In the genomic region with DNA sequence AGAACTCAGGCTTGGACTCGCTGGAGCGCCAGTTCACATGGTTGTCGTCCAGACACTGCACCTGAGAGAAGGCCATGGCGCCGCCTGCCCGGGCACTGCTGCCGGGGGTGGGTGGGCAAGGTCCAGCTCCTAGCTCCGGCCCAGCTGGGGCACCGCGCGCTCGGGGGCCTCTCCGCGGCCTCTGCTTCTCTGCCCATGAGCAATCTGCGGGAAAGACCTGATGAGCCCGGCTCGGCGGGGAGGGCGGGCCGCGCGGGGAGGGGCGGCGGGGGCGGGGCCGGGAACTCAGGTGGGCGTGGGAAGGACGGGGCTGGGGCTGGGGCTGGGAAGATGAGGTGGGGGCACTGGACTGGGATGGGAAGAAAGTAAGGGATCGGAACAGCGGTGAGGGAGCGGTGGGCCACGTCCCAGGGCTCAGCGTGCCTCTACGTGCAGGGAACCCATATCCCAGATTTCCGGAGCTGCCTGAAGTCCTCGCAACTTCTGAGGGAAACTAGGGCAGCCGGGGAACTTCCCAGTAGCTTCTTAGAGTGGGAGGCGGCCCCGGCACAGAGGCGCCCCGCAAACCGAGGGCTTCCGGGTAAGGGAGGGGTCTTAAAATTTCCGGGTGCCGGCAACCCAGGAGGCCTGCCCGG, we compare ENCODE assay signal across 8 cellular contexts. TPM values are rescaled to one million over a fixed set of nuclear protein-coding genes. Genes with fewer than 3 reads are reported as not detected.
DNase-seq lines count a peak whose midpoint lies in the region; ATAC-seq and TF ChIP-seq lines count a peak whose summit lies in the region.

No MANE protein-coding gene starts in this region.

- no peaks in the 10 kb centered on the region for H3K27me3 ChIP-seq in endocrine pancreas (ENCODE audit: control insufficient read depth, insufficient read depth, low read length)
- no peaks in the 10 kb centered on the region for H3K27me3 ChIP-seq in naive thymus-derived CD4-positive, alpha-beta T cell (ENCODE audit: control insufficient read depth in 2 of 2, insufficient read depth in 2 of 2, low read length in 2 of 2)

- H3K27me3 Mint-ChIP-seq in activated CD4-positive, alpha-beta memory T cell treated with anti-CD3 and anti-CD28 coated beads, Interleukin-2, amount 10 ng/mL, durations not matched to agents 7 days and 5 days = peaks cover 14% of the 10 kb centered on the region
- H3K27me3 Mint-ChIP-seq in naive thymus-derived CD4-positive, alpha-beta T cell = peaks cover 0 to 19% (median 0%) of the 10 kb centered on the region in 5 donors
- H3K27me3 Mint-ChIP-seq in stimulated activated naive CD8-positive, alpha-beta T cell treated with anti-CD3 and anti-CD28 coated beads, Interleukin-15, amount 100 ng/mL, for 72 hours = no peaks in the 10 kb centered on the region

- H3K27ac ChIP-seq in naive thymus-derived CD4-positive, alpha-beta T cell (ENCODE audit: low read depth, low read length) = peak overlapping the region; percentile 84

- peak overlapping the region; percentile 81 for H3K4me3 Mint-ChIP-seq in activated CD4-positive, alpha-beta memory T cell treated with anti-CD3 and anti-CD28 coated beads, Interleukin-2, amount 10 ng/mL, durations not matched to agents 7 days and 5 days
- peak overlapping the region; percentile 73 to 94 (median 88) for H3K4me3 Mint-ChIP-seq in naive thymus-derived CD4-positive, alpha-beta T cell
- peak overlapping the region; percentile 90 for H3K4me3 Mint-ChIP-seq in stimulated activated naive CD8-positive, alpha-beta T cell treated with anti-CD3 and anti-CD28 coated beads, Interleukin-15, amount 100 ng/mL, for 72 hours

- CTCF ChIA-PET in activated CD4-positive, alpha-beta memory T cell treated with anti-CD3 and anti-CD28 coated beads, Interleukin-2, amount 10 ng/mL, durations not matched to agents 7 days and 5 days (lab: Charles Lee) = interaction anchor here (1.2 to 3.2 kb wide), 2 partner anchors 43 to 145 kb away, joined by 3 to 15 read pairs; no protein-coding TSS in a partner anchor
- CTCF ChIA-PET in naive thymus-derived CD4-positive, alpha-beta T cell (lab: Charles Lee) = no interaction called here

- TF ChIP-seq CTCF in GM20000 (IDR thresholded peaks at IDR 0.05; ENCODE audit: extremely low read depth, missing control alignments) = no peak

- ATAC-seq in naive thymus-derived CD4-positive, alpha-beta T cell = peak; percentile 74
- peak; percentile 52 for ATAC-seq in stimulated activated naive CD8-positive, alpha-beta T cell treated with anti-CD3 and anti-CD28 coated beads, Interleukin-15, amount 100 ng/mL, for 72 hours

- peak overlapping the region; percentile 84 for H3K9ac ChIP-seq in endocrine pancreas (ENCODE audit: control insufficient read depth, insufficient read depth, low read length)

- peak; percentile 74 for DNase-seq in AG20443 (ENCODE audit: low spot score)
- peak; percentile 83 for DNase-seq in GM20000 (ENCODE audit: low spot score)
- peak; percentile 27 for DNase-seq in LHCN-M2 (ENCODE audit: low read depth)
- peak; percentile 30 for DNase-seq in activated CD4-positive, alpha-beta memory T cell treated with anti-CD3 and anti-CD28 coated beads, Interleukin-2, amount 10 ng/mL, durations not matched to agents 7 days and 5 days
- DNase-seq in naive thymus-derived CD4-positive, alpha-beta T cell = peak in 6 of 9 donors; percentile 36 to 63 (median 56)
- peak; percentile 35 to 41 for DNase-seq in stimulated activated naive CD8-positive, alpha-beta T cell treated with anti-CD3 and anti-CD28 coated beads, Interleukin-15, amount 100 ng/mL, for 72 hours
- no peak for DNase-seq in SIG-M5 treated with dmso at 0.1 percent for 504 hours (lab: John Stamatoyannopoulos, UW; ENCODE audit: unreplicated experiment)

- no peaks in the 10 kb centered on the region for H3K9me3 ChIP-seq in endocrine pancreas (ENCODE audit: control insufficient read depth, low read length)
- H3K9me3 ChIP-seq in naive thymus-derived CD4-positive, alpha-beta T cell (ENCODE audit: control insufficient read depth in 2 of 3, low read length in 3 of 3) = no peaks in the 10 kb centered on the region

- no peaks in the 10 kb centered on the region for H3K36me3 ChIP-seq in endocrine pancreas (ENCODE audit: control insufficient read depth, insufficient read depth, low read length)
- peaks cover 0 to 19% (median 0%) of the 10 kb centered on the region in 3 experiments for H3K36me3 ChIP-seq in naive thymus-derived CD4-positive, alpha-beta T cell (ENCODE audit: control insufficient read depth in 2 of 3, insufficient read depth in 3 of 3, low read length in 3 of 3)

- peak overlapping the region; percentile 64 for H3K27ac Mint-ChIP-seq in activated CD4-positive, alpha-beta memory T cell treated with anti-CD3 and anti-CD28 coated beads, Interleukin-2, amount 10 ng/mL, durations not matched to agents 7 days and 5 days
- H3K27ac Mint-ChIP-seq in naive thymus-derived CD4-positive, alpha-beta T cell = peak overlapping the region; percentile 57 to 94 (median 86)
- peak overlapping the region; percentile 63 to 96 for H3K27ac Mint-ChIP-seq in stimulated activated naive CD8-positive, alpha-beta T cell treated with anti-CD3 and anti-CD28 coated beads, Interleukin-15, amount 100 ng/mL, for 72 hours

- no peaks in the 10 kb centered on the region for H3K9me3 Mint-ChIP-seq in activated CD4-positive, alpha-beta memory T cell treated with anti-CD3 and anti-CD28 coated beads, Interleukin-2, amount 10 ng/mL, durations not matched to agents 7 days and 5 days
- no peaks in the 10 kb centered on the region for H3K9me3 Mint-ChIP-seq in naive thymus-derived CD4-positive, alpha-beta T cell
- H3K9me3 Mint-ChIP-seq in stimulated activated naive CD8-positive, alpha-beta T cell treated with anti-CD3 and anti-CD28 coated beads, Interleukin-15, amount 100 ng/mL, for 72 hours = no peaks in the 10 kb centered on the region

- H3K4me3 ChIP-seq in endocrine pancreas (ENCODE audit: control insufficient read depth, insufficient read depth, low read length) = no peak overlapping the region
- peak overlapping the region; percentile 61 for H3K4me3 ChIP-seq in naive thymus-derived CD4-positive, alpha-beta T cell (ENCODE audit: low read length)

- POLR2A ChIA-PET in activated CD4-positive, alpha-beta memory T cell treated with anti-CD3 and anti-CD28 coated beads, Interleukin-2, amount 10 ng/mL, durations not matched to agents 7 days and 5 days (lab: Charles Lee) = interaction anchor here (0.8 to 4.4 kb wide), 6 partner anchors 12 to 145 kb away, joined by 4 to 19 read pairs (median 6); no protein-coding TSS in a partner anchor
- POLR2A ChIA-PET in naive thymus-derived CD4-positive, alpha-beta T cell (lab: Charles Lee) = interaction anchor here (0.5 to 1.7 kb wide), 9 partner anchors 10 to 146 kb away, joined by 3 to 8 read pairs (median 3); a partner anchor contains a TSS

- H3K4me1 ChIP-seq in endocrine pancreas (ENCODE audit: control insufficient read depth, insufficient read depth, low read length) = no peaks in the 10 kb centered on the region
- H3K4me1 ChIP-seq in naive thymus-derived CD4-positive, alpha-beta T cell (ENCODE audit: control insufficient read depth in 2 of 2, insufficient read depth in 2 of 2, low read length in 2 of 2) = peaks cover 18 to 30% of the 10 kb centered on the region in 2 donors

- intact Hi-C loops in naive thymus-derived CD4-positive, alpha-beta T cell (cut with micrococcal nuclease) = loop anchor here (2.0 to 10.0 kb wide), 4 partner anchors 42 to 189 kb away; a partner anchor contains a TSS

- H3K4me1 Mint-ChIP-seq in activated CD4-positive, alpha-beta memory T cell treated with anti-CD3 and anti-CD28 coated beads, Interleukin-2, amount 10 ng/mL, durations not matched to agents 7 days and 5 days = peaks cover 29% of the 10 kb centered on the region
- H3K4me1 Mint-ChIP-seq in naive thymus-derived CD4-positive, alpha-beta T cell = peaks cover 15 to 37% (median 25%) of the 10 kb centered on the region in 7 donors
- peaks cover 40% of the 10 kb centered on the region for H3K4me1 Mint-ChIP-seq in stimulated activated naive CD8-positive, alpha-beta T cell treated with anti-CD3 and anti-CD28 coated beads, Interleukin-15, amount 100 ng/mL, for 72 hours

- no peaks in the 10 kb centered on the region for H3K36me3 Mint-ChIP-seq in activated CD4-positive, alpha-beta memory T cell treated with anti-CD3 and anti-CD28 coated beads, Interleukin-2, amount 10 ng/mL, durations not matched to agents 7 days and 5 days (ENCODE audit: low read depth)
- H3K36me3 Mint-ChIP-seq in naive thymus-derived CD4-positive, alpha-beta T cell = no peaks in the 10 kb centered on the region

RNA-seq across cellular contexts. Expression of a gene that starts 0.5 kb away (rescaled TPM):
- 8.0 and 9.2 TPM in 2 replicates for total RNA-seq in LHCN-M2 (2014; rRNA removed)
- 6.4 TPM for polyA plus RNA-seq in LHCN-M2 (2012)
- 1 to 10 TPM; 6.4 to 6.5 TPM for total RNA-seq in activated CD4-positive, alpha-beta memory T cell treated with anti-CD3 and anti-CD28 coated beads, Interleukin-2, amount 10 ng/mL, durations not matched to agents 7 days and 5 days
- total RNA-seq in naive thymus-derived CD4-positive, alpha-beta T cell = 1 to 10 TPM; 3.9 to 9.1 (median 6.9) TPM
- polyA plus RNA-seq in naive thymus-derived CD4-positive, alpha-beta T cell = 1 to 10 TPM; 1.6 to 3.6 TPM

RNA-seq across cellular contexts. Expression of a gene that starts 42.7 kb away (rescaled TPM):
- 0.19 TPM in 1 of 2 replicates, not detected in the other for total RNA-seq in LHCN-M2 (2014; rRNA removed)
- 0.10 TPM for polyA plus RNA-seq in LHCN-M2 (2012)
- total RNA-seq in activated CD4-positive, alpha-beta memory T cell treated with anti-CD3 and anti-CD28 coated beads, Interleukin-2, amount 10 ng/mL, durations not matched to agents 7 days and 5 days = 10 to 100 TPM; 15.4 to 16.1 TPM
- 10 to 100 TPM; 31.9 to 85.5 (median 45.6) TPM for total RNA-seq in naive thymus-derived CD4-positive, alpha-beta T cell
- 100 to 1,000 TPM in 1 of 2 donors, 10 to 100 TPM in 1; 97.6 to 162 TPM for polyA plus RNA-seq in naive thymus-derived CD4-positive, alpha-beta T cell

RNA-seq across cellular contexts. Expression of a gene that starts 52.1 kb away (rescaled TPM):
- total RNA-seq in LHCN-M2 (2014; rRNA removed) = not detected in 2 replicates
- not detected for polyA plus RNA-seq in LHCN-M2 (2012)
- not detected for total RNA-seq in activated CD4-positive, alpha-beta memory T cell treated with anti-CD3 and anti-CD28 coated beads, Interleukin-2, amount 10 ng/mL, durations not matched to agents 7 days and 5 days
- total RNA-seq in naive thymus-derived CD4-positive, alpha-beta T cell = under 1 TPM in 1 of 5 experiments, not detected in 4; 0.17 TPM
- polyA plus RNA-seq in naive thymus-derived CD4-positive, alpha-beta T cell = under 1 TPM; 0.15 to 0.37 TPM

Comparison
In these comparisons a context has a peak if more than half of its experiments do, and no peak if none do; other contexts are left out.
1. RNA of a gene that starts 42.7 kb away (total RNA-seq): 31.9 to 85.5 TPM in naive thymus-derived CD4-positive, alpha-beta T cell and 15.4 to 16.1 TPM in activated CD4-positive, alpha-beta memory T cell treated with anti-CD3 and anti-CD28 coated beads, Interleukin-2, amount 10 ng/mL, durations not matched to agents 7 days and 5 days; 0.19 TPM in LHCN-M2; every median in the first group is over 10 times any median in the second.
2. Peak in every context shown above with its lines, with median percentiles within 50 percentile points of each other: H3K27ac Mint-ChIP-seq and H3K4me3 Mint-ChIP-seq.